In genomic region chr1:234599617-234600417, GRCh38 we compare ENCODE assay signal across 8 cellular contexts. TPM values are rescaled to one million over a fixed set of nuclear protein-coding genes. Genes with fewer than 3 reads are reported as not detected.
A peak's percentile ranks its signal among the peaks of the same experiment; 100 is the strongest.
DNase-seq lines count a peak whose midpoint lies in the region; ATAC-seq, FAIRE-seq and TF ChIP-seq lines count a peak whose summit lies in the region.

No MANE protein-coding gene starts in this region.

- peak; percentile 52 for DNase-seq in GM19239 (ENCODE audit: insufficient read length, low spot score)
- peak; percentile 41 for DNase-seq in NCI-H524 treated with DMSO at 0.1 percent for 48 hours (lab: John Stamatoyannopoulos, UW)
- DNase-seq in activated CD4-positive, alpha-beta T cell treated with anti-CD3 and anti-CD28 coated beads, Interleukin-2, amount 50 U/mL, for 1 hour: peak; percentile 80
- DNase-seq in dedifferentiated amniotic fluid mesenchymal stem cell (ENCODE audit: extremely low spot score): peak; percentile 70
- DNase-seq in HepG2 (ENCODE audit: low spot score): peak; percentile 85
- peak; percentile 80 for DNase-seq in stimulated activated CD4-positive, alpha-beta T cell treated with anti-CD3 and anti-CD28 coated beads, Interleukin-4, amount 100 ng/mL, for 1 hour

- TF ChIP-seq EP300 in HepG2 (IDR thresholded peaks at IDR 0.05; ENCODE audit: low read depth in 2 of 2, low read length in 2 of 2) (no peak; a peak in 1 of 4 replicates), HepG2 (CRISPR knock-in tag; IDR thresholded peaks at IDR 0.05; ENCODE audit: borderline replicate concordance) (peak; percentile 27; the same call in 1 of the 2 replicates)

- H3K9me3 ChIP-seq in BLaER1 treated with 17β-estradiol and CSF1 and Interleukin-3, amounts not matched to agents 10 nM and 100 nM (replicated peaks in 1 of 11): peaks cover 8 to 27% (median 17%) of the 10 kb centered on the region in 11 experiments; a peak in 20 of 22 replicates
- H3K9me3 ChIP-seq in HepG2 (ENCODE audit: low read length): no peaks in the 10 kb centered on the region

- intact Hi-C loops in HepG2 (cut with micrococcal nuclease; ENCODE audit: unreplicated experiment): loop anchor here (2.0 to 10.0 kb wide), 3 partner anchors 53 to 215 kb away; no protein-coding TSS in a partner anchor

- peak overlapping the region; percentile 75 to 100 (median 100) for H3K9ac ChIP-seq in BLaER1 treated with 17β-estradiol and CSF1 and Interleukin-3, amounts not matched to agents 10 nM and 100 nM
- H3K9ac ChIP-seq in HepG2 (ENCODE audit: insufficient read depth, low read depth, low read length): peak overlapping the region; percentile 97

- TF ChIP-seq CTCF in HepG2 (CRISPR knock-in tag; IDR thresholded peaks at IDR 0.05): 0 out of 2 replicates have a peak, but pooled peaks have one; percentile 13

- in situ Hi-C loops in HepG2 (cut with HindIII; ENCODE audit: extremely low pct_ligation_motif_present, low pct_unique_long_range_greater_than_20kb): loop anchor here (5.0 kb wide), 2 partner anchors 103 to 492 kb away; no protein-coding TSS in a partner anchor

- H3K27ac ChIP-seq in BLaER1 treated with 17β-estradiol and CSF1 and Interleukin-3, amounts not matched to agents 10 nM and 100 nM: peak overlapping the region; percentile 61 to 100 (median 99); a peak in 21 of 22 replicates
- peak overlapping the region; percentile 100 for H3K27ac ChIP-seq in HepG2 (ENCODE audit: extremely low read length, insufficient read depth, low read length)

- H3K79me2 ChIP-seq in HepG2 (ENCODE audit: insufficient read depth, low read length): peaks cover 36% of the 10 kb centered on the region

- CTCF ChIA-PET in HepG2 (lab: Yijun Ruan, JAX; ENCODE audit: low intra/inter-chr PET ratio, low total read pairs): no interaction called here

- FAIRE-seq in GM19239 (lab: Jason Lieb, UNC) (peak; percentile 49), HepG2 (lab: Jason Lieb, UNC) (no peak)

- H3K4me2 ChIP-seq in BLaER1 treated with 17β-estradiol and CSF1 and Interleukin-3, amounts not matched to agents 10 nM and 100 nM: peak overlapping the region; percentile 76 to 96 (median 89)
- H3K4me2 ChIP-seq in HepG2 (ENCODE audit: low read depth, low read length): peak overlapping the region; percentile 85

- H3K36me3 ChIP-seq in BLaER1 treated with 17β-estradiol and CSF1 and Interleukin-3, amounts not matched to agents 10 nM and 100 nM: peaks cover 19 to 63% (median 41%) of the 10 kb centered on the region in 11 experiments; a peak in 21 of 22 replicates
- H3K36me3 ChIP-seq in HepG2 (replicated peaks in 1 of 2; ENCODE audit: control insufficient read depth in 1 of 2, insufficient read depth in 2 of 2, low read length in 2 of 2): no peaks in the 10 kb centered on the region; a peak in 2 of 5 replicates

- no peak overlapping the region for H2AFZ ChIP-seq in HepG2 (ENCODE audit: low read length)

- BruUV-seq in HepG2 (replicated peaks; lab: Mats Ljungman, UMichigan): no TSS peak

- H3K27me3 ChIP-seq in BLaER1 treated with 17β-estradiol and CSF1 and Interleukin-3, amounts not matched to agents 10 nM and 100 nM: no peaks in the 10 kb centered on the region
- no peaks in the 10 kb centered on the region; a peak in 1 of 5 replicates for H3K27me3 ChIP-seq in HepG2 (ENCODE audit: control insufficient read depth in 1 of 2, insufficient read depth in 2 of 2, low read length in 2 of 2)

- TF ChIP-seq RAD21 in HepG2 (CRISPR knock-in tag; IDR thresholded peaks at IDR 0.05): peak; percentile 81

- ATAC-seq in HG03378 (IDR thresholded peaks at IDR 0.05; ENCODE audit: unreplicated experiment): peak; percentile 39
- ATAC-seq in HepG2: peak; percentile 85

- POLR2A ChIA-PET in HepG2 (lab: Yijun Ruan, JAX): interaction anchor here (0.6 to 7.0 kb wide), 29 partner anchors 12 to 484 kb away, joined by 3 to 159 read pairs (median 6); partner anchors contain the start of gene IRF2BP2

- 0% methylated on average over 19 of the region's 87 CpGs for WGBS in HepG2 (ENCODE audit: low lambda C conversion rate)

- peak overlapping the region; percentile 53 to 99 (median 91) for H3K4me3 ChIP-seq in BLaER1 treated with 17β-estradiol and CSF1 and Interleukin-3, amounts not matched to agents 10 nM and 100 nM
- peak overlapping the region; percentile 13 to 51 (median 44); a peak in 4 of 6 replicates for H3K4me3 ChIP-seq in HepG2 (replicated peaks in 1 of 3; ENCODE audit: insufficient read depth in 1 of 3, low read depth in 2 of 3, low read length in 3 of 3)

- peaks cover 37 to 53% (median 45%) of the 10 kb centered on the region in 10 experiments for H3K4me1 ChIP-seq in BLaER1 treated with 17β-estradiol and CSF1 and Interleukin-3, amounts not matched to agents 10 nM and 100 nM
- peaks cover 41% of the 10 kb centered on the region for H3K4me1 ChIP-seq in HepG2 (ENCODE audit: insufficient read depth, low read length)

- TF ChIP-seq POLR2A in HepG2 (IDR thresholded peaks at IDR 0.05; ENCODE audit: insufficient read depth in 1 of 2, low read depth in 2 of 2, low read length in 2 of 2): peak; percentile 26 to 63

- peaks cover 0 to 42% (median 11%) of the 10 kb centered on the region in 11 experiments; a peak in 15 of 22 replicates for H4K20me1 ChIP-seq in BLaER1 treated with 17β-estradiol and CSF1 and Interleukin-3, amounts not matched to agents 10 nM and 100 nM
- peaks cover under 1% of the 10 kb centered on the region; the same call in 1 of the 2 replicates for H4K20me1 ChIP-seq in HepG2 (ENCODE audit: insufficient read depth, low read length)

TF ChIP-seq in HepG2, 621 proteins besides CTCF, POLR2A, EP300 and RAD21 (continues in another document):
- TF ChIP-seq ZNF33B (CRISPR knock-in tag; IDR thresholded peaks at IDR 0.05) (0 out of 2 replicates have a peak, but pooled peaks have one; percentile 55), KAT7 (CRISPR knock-in tag; IDR thresholded peaks at IDR 0.05; ENCODE audit: borderline replicate concordance) (no peak), MIER2 (CRISPR knock-in tag; IDR thresholded peaks at IDR 0.05) (no peak; the same call in 1 of the 2 replicates), MEF2D (CRISPR knock-in tag; IDR thresholded peaks at IDR 0.05) (peak; percentile 54; the same call in 1 of the 2 replicates), FLYWCH1 (CRISPR knock-in tag; IDR thresholded peaks at IDR 0.05) (no peak), SP2 (CRISPR knock-in tag; IDR thresholded peaks at IDR 0.05) (peak; percentile 43; the same call in 1 of the 2 replicates), SOX6 (IDR thresholded peaks at IDR 0.05) (no peak), SOX6 (CRISPR knock-in tag; IDR thresholded peaks at IDR 0.05) (peak; percentile 42; the same call in 1 of the 2 replicates), ZFP36L1 (CRISPR knock-in tag; IDR thresholded peaks at IDR 0.05) (peak; percentile 95), DNMT1 (CRISPR knock-in tag; IDR thresholded peaks at IDR 0.05) (no peak), ZFP36L2 (CRISPR knock-in tag; IDR thresholded peaks at IDR 0.05) (no peak), ZSCAN22 (CRISPR knock-in tag; IDR thresholded peaks at IDR 0.05) (peak; percentile 49; the same call in 1 of the 2 replicates), ZNF343 (CRISPR knock-in tag; IDR thresholded peaks at IDR 0.05) (no peak; the same call in 1 of the 2 replicates), ZNF670 (CRISPR knock-in tag; IDR thresholded peaks at IDR 0.05; ENCODE audit: borderline replicate concordance) (no peak; the same call in 1 of the 2 replicates), PCBP2 (optimal IDR thresholded peaks at IDR 0.05; ENCODE audit: low read depth, low read length, poor library complexity, severe bottlenecking) (no peak), HMGXB4 (CRISPR knock-in tag; IDR thresholded peaks at IDR 0.05; ENCODE audit: borderline replicate concordance in 1 of 2, low read depth in 1 of 2) (peak; percentile 65 to 84; a peak in 3 of 4 replicates), NR1H2 (CRISPR knock-in tag; IDR thresholded peaks at IDR 0.05; ENCODE audit: borderline replicate concordance, low read depth) (no peak), ELF4 (CRISPR knock-in tag; IDR thresholded peaks at IDR 0.05; ENCODE audit: borderline replicate concordance) (no peak)

RNA-seq across cellular contexts. Expression of gene IRF2BP2, which starts 10.2 kb away (rescaled TPM):
- total RNA-seq in HepG2 (2016; rRNA removed; fragmentation: Illumina TruSeq; extraction: Trizol): 127 and 147 TPM in 2 replicates
- total RNA-seq in HepG2 (2016; cell fraction: cytosol; rRNA removed; fragmentation: Illumina TruSeq; extraction: Trizol; ENCODE audit: low read depth): 25.1 and 26.8 TPM in 2 replicates
- 104 and 154 TPM in 2 replicates for total RNA-seq in HepG2 (2016; cell fraction: insoluble cytoplasmic fraction; rRNA removed; fragmentation: Illumina TruSeq; extraction: Trizol)
- 85.2 and 85.5 TPM in 2 replicates for total RNA-seq in HepG2 (2016; cell fraction: membrane; rRNA removed; fragmentation: Illumina TruSeq; extraction: Trizol)
- 132 and 141 TPM in 2 replicates for total RNA-seq in HepG2 (2016; cell fraction: nucleus; rRNA removed; fragmentation: Illumina TruSeq; extraction: Trizol)
- polyA plus RNA-seq in HepG2 (2011; rRNA removed): 140 and 180 TPM in 2 replicates
- polyA plus RNA-seq in HepG2 (2011; cell fraction: cytosol; rRNA removed): 82.1 and 111 TPM in 2 replicates
- polyA plus RNA-seq in HepG2 (2011; cell fraction: nucleus; rRNA removed): 491 and 557 TPM in 2 replicates
- polyA plus RNA-seq in HepG2 (2012): 136 and 153 TPM in 2 replicates
- 22.4 and 23.1 TPM in 2 replicates for polyA plus RNA-seq in HepG2 (2016; cell fraction: cytosol; fragmentation: Illumina TruSeq; extraction: Trizol; ENCODE audit: low read depth)
- 127 and 168 TPM in 2 replicates for polyA plus RNA-seq in HepG2 (2016; cell fraction: insoluble cytoplasmic fraction; fragmentation: Illumina TruSeq; extraction: Trizol; ENCODE audit: low read depth)
- 58.5 and 65.6 TPM in 2 replicates for polyA plus RNA-seq in HepG2 (2016; cell fraction: membrane; fragmentation: Illumina TruSeq; extraction: Trizol; ENCODE audit: low read depth)
- 293 and 322 TPM in 2 replicates for polyA plus RNA-seq in HepG2 (2016; cell fraction: nucleus; fragmentation: Illumina TruSeq; extraction: Trizol; ENCODE audit: insufficient read depth, low read depth)
- 43.4 and 196 TPM in 2 replicates for polyA minus RNA-seq in HepG2 (2011; rRNA and poly(A)+ RNA removed; ENCODE audit: low replicate concordance)
- polyA minus RNA-seq in HepG2 (2011; cell fraction: cytosol; rRNA and poly(A)+ RNA removed): 155 and 170 TPM in 2 replicates
- polyA minus RNA-seq in HepG2 (2011; cell fraction: nucleus; rRNA and poly(A)+ RNA removed): 115 and 118 TPM in 2 replicates

Comparison
In these comparisons a context has a peak if more than half of its experiments do, and no peak if none do; other contexts are left out.
1. Peak in every context shown above with its lines: DNase-seq, ATAC-seq, H3K4me3 ChIP-seq and H3K27ac ChIP-seq.